1 cellular context compared by ENCODE assay signal in the genomic region with DNA sequence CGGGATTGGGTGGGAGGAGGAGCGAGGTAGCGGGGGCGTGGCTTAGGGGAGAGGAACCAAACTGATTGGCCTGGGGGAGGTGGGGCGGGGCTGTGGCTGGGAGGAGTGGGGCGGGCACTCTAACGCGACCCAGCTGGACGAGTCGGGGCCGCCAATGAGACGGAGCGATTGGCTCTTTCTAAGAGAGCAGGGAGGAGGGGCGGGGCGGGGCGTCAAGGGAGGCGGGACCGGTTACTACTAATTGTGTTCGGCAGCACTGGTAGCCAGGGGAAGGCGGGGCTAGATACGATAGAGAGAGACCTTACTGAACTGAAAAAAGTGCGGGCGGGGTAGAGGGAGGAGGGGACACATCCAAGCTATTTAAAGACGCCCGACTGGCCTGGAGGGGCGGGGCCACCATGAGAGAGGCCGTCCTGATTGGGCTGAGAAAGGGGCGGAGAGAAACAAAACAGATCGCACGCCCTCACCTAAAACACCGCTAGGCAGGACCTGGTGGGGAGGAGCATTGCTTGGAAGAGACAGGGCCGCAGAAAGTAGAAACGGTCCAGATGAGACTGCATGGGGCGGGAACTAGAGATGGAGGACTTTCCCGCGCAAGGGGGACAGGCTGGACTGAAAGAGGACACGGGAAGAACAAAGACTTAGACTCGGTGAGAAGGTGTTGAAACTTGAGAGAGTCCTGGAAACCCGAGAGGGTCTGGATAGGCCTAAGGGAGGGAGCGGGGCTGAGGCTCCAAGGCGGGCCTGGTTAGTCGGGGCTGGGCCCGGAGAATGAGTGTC.
TF ChIP-seq lines count a peak whose summit lies in the region.

A gene (minus strand): TSS at position 232 of the 780 bp plus-strand sequence. CDS start 295 bp downstream, outside the sequence.

TF ChIP-seq in HEK293, 187 proteins besides CTCF, POLR2A, EP300 and RAD21 (continued from another document and continues in another):
- TF ChIP-seq, protein P1, sequence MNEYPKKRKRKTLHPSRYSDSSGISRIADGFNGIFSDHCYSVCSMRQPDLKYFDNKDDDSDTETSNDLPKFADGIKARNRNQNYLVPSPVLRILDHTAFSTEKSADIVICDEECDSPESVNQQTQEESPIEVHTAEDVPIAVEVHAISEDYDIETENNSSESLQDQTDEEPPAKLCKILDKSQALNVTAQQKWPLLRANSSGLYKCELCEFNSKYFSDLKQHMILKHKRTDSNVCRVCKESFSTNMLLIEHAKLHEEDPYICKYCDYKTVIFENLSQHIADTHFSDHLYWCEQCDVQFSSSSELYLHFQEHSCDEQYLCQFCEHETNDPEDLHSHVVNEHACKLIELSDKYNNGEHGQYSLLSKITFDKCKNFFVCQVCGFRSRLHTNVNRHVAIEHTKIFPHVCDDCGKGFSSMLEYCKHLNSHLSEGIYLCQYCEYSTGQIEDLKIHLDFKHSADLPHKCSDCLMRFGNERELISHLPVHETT (tag by site-specific recombination; IDR thresholded peaks at IDR 0.05) = no peak
- TF ChIP-seq, protein P2, sequence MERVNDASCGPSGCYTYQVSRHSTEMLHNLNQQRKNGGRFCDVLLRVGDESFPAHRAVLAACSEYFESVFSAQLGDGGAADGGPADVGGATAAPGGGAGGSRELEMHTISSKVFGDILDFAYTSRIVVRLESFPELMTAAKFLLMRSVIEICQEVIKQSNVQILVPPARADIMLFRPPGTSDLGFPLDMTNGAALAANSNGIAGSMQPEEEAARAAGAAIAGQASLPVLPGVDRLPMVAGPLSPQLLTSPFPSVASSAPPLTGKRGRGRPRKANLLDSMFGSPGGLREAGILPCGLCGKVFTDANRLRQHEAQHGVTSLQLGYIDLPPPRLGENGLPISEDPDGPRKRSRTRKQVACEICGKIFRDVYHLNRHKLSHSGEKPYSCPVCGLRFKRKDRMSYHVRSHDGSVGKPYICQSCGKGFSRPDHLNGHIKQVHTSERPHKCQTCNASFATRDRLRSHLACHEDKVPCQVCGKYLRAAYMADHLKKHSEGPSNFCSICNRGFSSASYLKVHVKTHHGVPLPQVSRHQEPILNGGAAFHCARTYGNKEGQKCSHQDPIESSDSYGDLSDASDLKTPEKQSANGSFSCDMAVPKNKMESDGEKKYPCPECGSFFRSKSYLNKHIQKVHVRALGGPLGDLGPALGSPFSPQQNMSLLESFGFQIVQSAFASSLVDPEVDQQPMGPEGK (tag by site-specific recombination; IDR thresholded peaks at IDR 0.05) = peak; percentile 61
- TF ChIP-seq ZNF585B (tag by site-specific recombination; IDR thresholded peaks at IDR 0.05) (no peak), ZEB2 (tag by site-specific recombination; IDR thresholded peaks at IDR 0.05) (no peak; the same call in 1 of the 2 replicates), ZFP3 (tag by site-specific recombination; IDR thresholded peaks at IDR 0.05; ENCODE audit: low read depth) (no peak), ZNF292 (tag by site-specific recombination; IDR thresholded peaks at IDR 0.05; ENCODE audit: borderline replicate concordance, low read depth) (no peak), ZNF416 (tag by site-specific recombination; IDR thresholded peaks at IDR 0.05) (no peak), ZNF664 (tag by site-specific recombination; IDR thresholded peaks at IDR 0.05) (no peak), ZNF707 (tag by site-specific recombination; IDR thresholded peaks at IDR 0.05) (no peak), ZNF10 (tag by site-specific recombination; IDR thresholded peaks at IDR 0.05) (no peak), ZNF792 (tag by site-specific recombination; IDR thresholded peaks at IDR 0.05) (no peak), ZNF394 (tag by site-specific recombination; IDR thresholded peaks at IDR 0.05; ENCODE audit: borderline replicate concordance) (no peak), ZNF366 (tag by site-specific recombination; conservative IDR thresholded peaks at IDR 0.05) (peak; percentile 77), ZNF133 (tag by site-specific recombination; IDR thresholded peaks at IDR 0.05) (no peak), GLI4 (tag by site-specific recombination; IDR thresholded peaks at IDR 0.05) (no peak), ZNF529 (tag by site-specific recombination; IDR thresholded peaks at IDR 0.05; ENCODE audit: insufficient replicate concordance) (no peak), WT1 (tag by site-specific recombination; IDR thresholded peaks at IDR 0.05) (no peak), KLF10 (tag by site-specific recombination; IDR thresholded peaks at IDR 0.05) (no peak; the same call in 1 of the 2 replicates), KLF1 (tag by site-specific recombination; IDR thresholded peaks at IDR 0.05) (no peak), ZNF623 (tag by site-specific recombination; IDR thresholded peaks at IDR 0.05) (no peak), EGR2 (tag by site-specific recombination; IDR thresholded peaks at IDR 0.05; ENCODE audit: low read depth) (no peak), ZNF202 (tag by site-specific recombination; IDR thresholded peaks at IDR 0.05; ENCODE audit: borderline replicate concordance) (no peak), ZNF248 (tag by site-specific recombination; IDR thresholded peaks at IDR 0.05) (no peak), YY2 (tag by site-specific recombination; IDR thresholded peaks at IDR 0.05) (no peak), ZNF433 (tag by site-specific recombination; IDR thresholded peaks at IDR 0.05; ENCODE audit: low read depth) (no peak), ZBTB21 (tag by site-specific recombination; IDR thresholded peaks at IDR 0.05) (no peak), ZNF549 (tag by site-specific recombination; IDR thresholded peaks at IDR 0.05) (no peak), HOXD13 (CRISPR knock-in tag; IDR thresholded peaks at IDR 0.05; ENCODE audit: borderline replicate concordance) (no peak), ZFP69B (tag by site-specific recombination; IDR thresholded peaks at IDR 0.05) (0 out of 2 replicates have a peak, but pooled peaks have one; percentile 11), ZNF654 (tag by site-specific recombination; IDR thresholded peaks at IDR 0.05; ENCODE audit: low read depth) (no peak), ZNF747 (tag by site-specific recombination; IDR thresholded peaks at IDR 0.05) (no peak), GFI1B (tag by site-specific recombination; IDR thresholded peaks at IDR 0.05) (no peak), ZNF37A (tag by site-specific recombination; IDR thresholded peaks at IDR 0.05) (no peak), ZBTB17 (tag by site-specific recombination; IDR thresholded peaks at IDR 0.05) (peak; percentile 81), ZNF785 (tag by site-specific recombination; IDR thresholded peaks at IDR 0.05) (no peak), ZNF391 (tag by site-specific recombination; IDR thresholded peaks at IDR 0.05; ENCODE audit: borderline replicate concordance, low read depth) (no peak), ZNF561 (tag by site-specific recombination; IDR thresholded peaks at IDR 0.05; ENCODE audit: borderline replicate concordance) (no peak), ZNF560 (tag by site-specific recombination; IDR thresholded peaks at IDR 0.05; ENCODE audit: borderline replicate concordance) (no peak), SCRT2 (tag by site-specific recombination; IDR thresholded peaks at IDR 0.05) (no peak), ZBTB1 (tag by site-specific recombination; IDR thresholded peaks at IDR 0.05) (no peak), ZIC2 (tag by site-specific recombination; IDR thresholded peaks at IDR 0.05) (no peak), ZNF114 (tag by site-specific recombination; IDR thresholded peaks at IDR 0.05) (no peak), ZNF404 (tag by site-specific recombination; IDR thresholded peaks at IDR 0.05) (no peak), ZNF423 (tag by site-specific recombination; IDR thresholded peaks at IDR 0.05) (no peak)
- TF ChIP-seq, protein P3, sequence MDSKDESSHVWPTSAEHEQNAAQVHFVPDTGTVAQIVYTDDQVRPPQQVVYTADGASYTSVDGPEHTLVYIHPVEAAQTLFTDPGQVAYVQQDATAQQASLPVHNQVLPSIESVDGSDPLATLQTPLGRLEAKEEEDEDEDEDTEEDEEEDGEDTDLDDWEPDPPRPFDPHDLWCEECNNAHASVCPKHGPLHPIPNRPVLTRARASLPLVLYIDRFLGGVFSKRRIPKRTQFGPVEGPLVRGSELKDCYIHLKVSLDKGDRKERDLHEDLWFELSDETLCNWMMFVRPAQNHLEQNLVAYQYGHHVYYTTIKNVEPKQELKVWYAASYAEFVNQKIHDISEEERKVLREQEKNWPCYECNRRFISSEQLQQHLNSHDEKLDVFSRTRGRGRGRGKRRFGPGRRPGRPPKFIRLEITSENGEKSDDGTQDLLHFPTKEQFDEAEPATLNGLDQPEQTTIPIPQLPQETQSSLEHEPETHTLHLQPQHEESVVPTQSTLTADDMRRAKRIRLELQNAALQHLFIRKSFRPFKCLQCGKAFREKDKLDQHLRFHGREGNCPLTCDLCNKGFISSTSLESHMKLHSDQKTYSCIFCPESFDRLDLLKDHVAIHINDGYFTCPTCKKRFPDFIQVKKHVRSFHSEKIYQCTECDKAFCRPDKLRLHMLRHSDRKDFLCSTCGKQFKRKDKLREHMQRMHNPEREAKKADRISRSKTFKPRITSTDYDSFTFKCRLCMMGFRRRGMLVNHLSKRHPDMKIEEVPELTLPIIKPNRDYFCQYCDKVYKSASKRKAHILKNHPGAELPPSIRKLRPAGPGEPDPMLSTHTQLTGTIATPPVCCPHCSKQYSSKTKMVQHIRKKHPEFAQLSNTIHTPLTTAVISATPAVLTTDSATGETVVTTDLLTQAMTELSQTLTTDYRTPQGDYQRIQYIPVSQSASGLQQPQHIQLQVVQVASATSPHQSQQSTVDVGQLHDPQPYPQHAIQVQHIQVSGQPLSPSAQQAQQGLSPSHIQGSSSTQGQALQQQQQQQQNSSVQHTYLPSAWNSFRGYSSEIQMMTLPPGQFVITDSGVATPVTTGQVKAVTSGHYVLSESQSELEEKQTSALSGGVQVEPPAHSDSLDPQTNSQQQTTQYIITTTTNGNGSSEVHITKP (tag by site-specific recombination; IDR thresholded peaks at IDR 0.05) = peak; percentile 70
- TF ChIP-seq, protein P4, sequence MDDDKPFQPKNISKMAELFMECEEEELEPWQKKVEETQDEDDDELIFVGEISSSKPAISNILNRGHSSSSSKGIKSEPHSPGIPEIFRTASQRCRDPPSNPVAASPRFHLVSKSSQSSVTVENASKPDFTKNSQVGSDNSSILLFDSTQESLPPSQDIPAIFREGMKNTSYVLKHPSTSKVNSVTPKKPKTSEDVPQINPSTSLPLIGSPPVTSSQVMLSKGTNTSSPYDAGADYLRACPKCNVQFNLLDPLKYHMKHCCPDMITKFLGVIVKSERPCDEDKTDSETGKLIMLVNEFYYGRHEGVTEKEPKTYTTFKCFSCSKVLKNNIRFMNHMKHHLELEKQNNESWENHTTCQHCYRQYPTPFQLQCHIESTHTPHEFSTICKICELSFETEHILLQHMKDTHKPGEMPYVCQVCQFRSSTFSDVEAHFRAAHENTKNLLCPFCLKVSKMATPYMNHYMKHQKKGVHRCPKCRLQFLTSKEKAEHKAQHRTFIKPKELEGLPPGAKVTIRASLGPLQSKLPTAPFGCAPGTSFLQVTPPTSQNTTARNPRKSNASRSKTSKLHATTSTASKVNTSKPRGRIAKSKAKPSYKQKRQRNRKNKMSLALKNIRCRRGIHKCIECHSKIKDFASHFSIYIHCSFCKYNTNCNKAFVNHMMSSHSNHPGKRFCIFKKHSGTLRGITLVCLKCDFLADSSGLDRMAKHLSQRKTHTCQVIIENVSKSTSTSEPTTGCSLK (tag by site-specific recombination; IDR thresholded peaks at IDR 0.05) = no peak
- TF ChIP-seq, protein P5, sequence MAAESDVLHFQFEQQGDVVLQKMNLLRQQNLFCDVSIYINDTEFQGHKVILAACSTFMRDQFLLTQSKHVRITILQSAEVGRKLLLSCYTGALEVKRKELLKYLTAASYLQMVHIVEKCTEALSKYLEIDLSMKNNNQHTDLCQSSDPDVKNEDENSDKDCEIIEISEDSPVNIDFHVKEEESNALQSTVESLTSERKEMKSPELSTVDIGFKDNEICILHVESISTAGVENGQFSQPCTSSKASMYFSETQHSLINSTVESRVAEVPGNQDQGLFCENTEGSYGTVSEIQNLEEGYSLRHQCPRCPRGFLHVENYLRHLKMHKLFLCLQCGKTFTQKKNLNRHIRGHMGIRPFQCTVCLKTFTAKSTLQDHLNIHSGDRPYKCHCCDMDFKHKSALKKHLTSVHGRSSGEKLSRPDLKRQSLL (tag by site-specific recombination; IDR thresholded peaks at IDR 0.05) = no peak
- TF ChIP-seq, protein P6, sequence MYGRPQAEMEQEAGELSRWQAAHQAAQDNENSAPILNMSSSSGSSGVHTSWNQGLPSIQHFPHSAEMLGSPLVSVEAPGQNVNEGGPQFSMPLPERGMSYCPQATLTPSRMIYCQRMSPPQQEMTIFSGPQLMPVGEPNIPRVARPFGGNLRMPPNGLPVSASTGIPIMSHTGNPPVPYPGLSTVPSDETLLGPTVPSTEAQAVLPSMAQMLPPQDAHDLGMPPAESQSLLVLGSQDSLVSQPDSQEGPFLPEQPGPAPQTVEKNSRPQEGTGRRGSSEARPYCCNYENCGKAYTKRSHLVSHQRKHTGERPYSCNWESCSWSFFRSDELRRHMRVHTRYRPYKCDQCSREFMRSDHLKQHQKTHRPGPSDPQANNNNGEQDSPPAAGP (tag by site-specific recombination; IDR thresholded peaks at IDR 0.05) = no peak; the same call in 1 of the 2 replicates
- TF ChIP-seq, protein P7, sequence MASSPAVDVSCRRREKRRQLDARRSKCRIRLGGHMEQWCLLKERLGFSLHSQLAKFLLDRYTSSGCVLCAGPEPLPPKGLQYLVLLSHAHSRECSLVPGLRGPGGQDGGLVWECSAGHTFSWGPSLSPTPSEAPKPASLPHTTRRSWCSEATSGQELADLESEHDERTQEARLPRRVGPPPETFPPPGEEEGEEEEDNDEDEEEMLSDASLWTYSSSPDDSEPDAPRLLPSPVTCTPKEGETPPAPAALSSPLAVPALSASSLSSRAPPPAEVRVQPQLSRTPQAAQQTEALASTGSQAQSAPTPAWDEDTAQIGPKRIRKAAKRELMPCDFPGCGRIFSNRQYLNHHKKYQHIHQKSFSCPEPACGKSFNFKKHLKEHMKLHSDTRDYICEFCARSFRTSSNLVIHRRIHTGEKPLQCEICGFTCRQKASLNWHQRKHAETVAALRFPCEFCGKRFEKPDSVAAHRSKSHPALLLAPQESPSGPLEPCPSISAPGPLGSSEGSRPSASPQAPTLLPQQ (tag by site-specific recombination; IDR thresholded peaks at IDR 0.05) = peak; percentile 37; the same call in 1 of the 2 replicates
- TF ChIP-seq, protein P8, sequence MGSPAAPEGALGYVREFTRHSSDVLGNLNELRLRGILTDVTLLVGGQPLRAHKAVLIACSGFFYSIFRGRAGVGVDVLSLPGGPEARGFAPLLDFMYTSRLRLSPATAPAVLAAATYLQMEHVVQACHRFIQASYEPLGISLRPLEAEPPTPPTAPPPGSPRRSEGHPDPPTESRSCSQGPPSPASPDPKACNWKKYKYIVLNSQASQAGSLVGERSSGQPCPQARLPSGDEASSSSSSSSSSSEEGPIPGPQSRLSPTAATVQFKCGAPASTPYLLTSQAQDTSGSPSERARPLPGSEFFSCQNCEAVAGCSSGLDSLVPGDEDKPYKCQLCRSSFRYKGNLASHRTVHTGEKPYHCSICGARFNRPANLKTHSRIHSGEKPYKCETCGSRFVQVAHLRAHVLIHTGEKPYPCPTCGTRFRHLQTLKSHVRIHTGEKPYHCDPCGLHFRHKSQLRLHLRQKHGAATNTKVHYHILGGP (tag by site-specific recombination; IDR thresholded peaks at IDR 0.05) = no peak
- TF ChIP-seq, protein P9, sequence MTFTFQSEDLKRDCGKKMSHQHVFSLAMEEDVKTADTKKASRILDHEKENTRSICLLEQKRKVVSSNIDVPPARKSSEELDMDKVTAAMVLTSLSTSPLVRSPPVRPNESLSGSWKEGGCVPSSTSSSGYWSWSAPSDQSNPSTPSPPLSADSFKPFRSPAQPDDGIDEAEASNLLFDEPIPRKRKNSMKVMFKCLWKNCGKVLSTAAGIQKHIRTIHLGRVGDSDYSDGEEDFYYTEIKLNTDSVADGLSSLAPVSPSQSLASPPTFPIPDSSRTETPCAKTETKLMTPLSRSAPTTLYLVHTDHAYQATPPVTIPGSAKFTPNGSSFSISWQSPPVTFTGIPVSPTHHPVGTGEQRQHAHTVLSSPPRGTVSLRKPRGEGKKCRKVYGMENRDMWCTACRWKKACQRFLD (tag by site-specific recombination; IDR thresholded peaks at IDR 0.05) = no peak
